In genomic region chrX:13653022-13653693, GRCh38 we compare ENCODE assay signal across 8 cellular contexts.
DNase-seq lines count a peak whose midpoint lies in the region; ATAC-seq and TF ChIP-seq lines count a peak whose summit lies in the region.

Gene TCEANC (plus strand): TSS chrX:13653141. CDS start chrX:13662509, 9,368 bp downstream.

- DNase-seq in NCI-H748 (lab: John Stamatoyannopoulos, UW; ENCODE audit: unreplicated experiment), result peak; percentile 97
- peak; percentile 88 for DNase-seq in activated CD4-positive, alpha-beta T cell treated with anti-CD3 and anti-CD28 coated beads, Interleukin-2, amount 50 U/mL, for 1 hour
- DNase-seq in dedifferentiated amniotic fluid mesenchymal stem cell (ENCODE audit: extremely low spot score), result peak; percentile 93
- peak; percentile 98 for DNase-seq in left kidney (ENCODE audit: low read depth, low spot score)
- DNase-seq in stimulated activated CD4-positive, alpha-beta T cell treated with anti-CD3 and anti-CD28 coated beads, Interleukin-1b, Interleukin-23, amount 100 ng/mL, for 48 hours, result peak; percentile 94

- ATAC-seq in GM19351 (IDR thresholded peaks at IDR 0.05; ENCODE audit: unreplicated experiment) (peak; percentile 97), HG03520 (IDR thresholded peaks at IDR 0.05; ENCODE audit: unreplicated experiment) (peak; percentile 97)

- H3K27ac ChIP-seq in C4-2B, result peak within 1 kb of the TSS; percentile 80

- no peak for TF ChIP-seq CTCF in C4-2B (conservative IDR thresholded peaks at IDR 0.05)

Comparison
In these comparisons a context has a peak if more than half of its experiments do, and no peak if none do; other contexts are left out.
1. Peak in every context shown above with its lines: DNase-seq, ATAC-seq and H3K27ac ChIP-seq.